Comparison of ENCODE assay signal across 2 cellular contexts in genomic region chr1:22284906-22285544, GRCh38.
TF ChIP-seq lines count a peak whose summit lies in the region.

No MANE protein-coding gene starts in this region.

TF ChIP-seq in SK-N-SH, 30 proteins besides CTCF, POLR2A, EP300 and RAD21 (continued from another document):
- TF ChIP-seq IRF3 (IDR thresholded peaks at IDR 0.05; ENCODE audit: low read depth, low read length) = no peak
- no peak for TF ChIP-seq RFX5 (IDR thresholded peaks at IDR 0.05; ENCODE audit: low read length)
- no peak for TF ChIP-seq TEAD4 (IDR thresholded peaks at IDR 0.05; ENCODE audit: borderline replicate concordance, insufficient read depth)
- no peak for TF ChIP-seq JUND (IDR thresholded peaks at IDR 0.05)
- no peak for TF ChIP-seq GABPA (IDR thresholded peaks at IDR 0.05; ENCODE audit: low read depth)
- no peak for TF ChIP-seq MXI1 (IDR thresholded peaks at IDR 0.05; ENCODE audit: low read depth, low read length)
- no peak for TF ChIP-seq TAF1 (IDR thresholded peaks at IDR 0.05; ENCODE audit: borderline replicate concordance, low read depth, low read length)
- no peak for TF ChIP-seq NFIC (IDR thresholded peaks at IDR 0.05; ENCODE audit: borderline replicate concordance)
- no peak for TF ChIP-seq YY1 (IDR thresholded peaks at IDR 0.05; ENCODE audit: low read depth)
- TF ChIP-seq TCF12 (IDR thresholded peaks at IDR 0.05) = no peak
- no peak for TF ChIP-seq GATA2 (CRISPR knock-in tag; IDR thresholded peaks at IDR 0.05)
- no peak for TF ChIP-seq FOXM1 (IDR thresholded peaks at IDR 0.05; ENCODE audit: low read depth)
- no peak for TF ChIP-seq SMC3 (IDR thresholded peaks at IDR 0.05; ENCODE audit: low read depth, low read length)
- TF ChIP-seq EZH2phosphoT487 (IDR thresholded peaks at IDR 0.05; ENCODE audit: borderline replicate concordance, low read depth) = no peak

TF ChIP-seq in SK-N-SH treated with all-trans-retinoic acid at 6 μM for 48 hours, 23 proteins besides CTCF, POLR2A, EP300 and RAD21 (continued from another document):
- TF ChIP-seq TSHZ2 (CRISPR knock-in tag; IDR thresholded peaks at IDR 0.05) = no peak
- no peak for TF ChIP-seq BACH2 (CRISPR knock-in tag; IDR thresholded peaks at IDR 0.05; ENCODE audit: borderline replicate concordance)
- no peak for TF ChIP-seq PATZ1 (CRISPR knock-in tag; IDR thresholded peaks at IDR 0.05; ENCODE audit: borderline replicate concordance)
- no peak for TF ChIP-seq TCF4 (CRISPR knock-in tag; IDR thresholded peaks at IDR 0.05; ENCODE audit: borderline replicate concordance)
- no peak for TF ChIP-seq POU6F1 (CRISPR knock-in tag; IDR thresholded peaks at IDR 0.05; ENCODE audit: borderline replicate concordance, low read depth)
TF ChIP-seq in SK-N-SH treated with all-trans-retinoic acid at 6 μM for 48 hours: peak in this region for 0.
